In the genomic region with DNA sequence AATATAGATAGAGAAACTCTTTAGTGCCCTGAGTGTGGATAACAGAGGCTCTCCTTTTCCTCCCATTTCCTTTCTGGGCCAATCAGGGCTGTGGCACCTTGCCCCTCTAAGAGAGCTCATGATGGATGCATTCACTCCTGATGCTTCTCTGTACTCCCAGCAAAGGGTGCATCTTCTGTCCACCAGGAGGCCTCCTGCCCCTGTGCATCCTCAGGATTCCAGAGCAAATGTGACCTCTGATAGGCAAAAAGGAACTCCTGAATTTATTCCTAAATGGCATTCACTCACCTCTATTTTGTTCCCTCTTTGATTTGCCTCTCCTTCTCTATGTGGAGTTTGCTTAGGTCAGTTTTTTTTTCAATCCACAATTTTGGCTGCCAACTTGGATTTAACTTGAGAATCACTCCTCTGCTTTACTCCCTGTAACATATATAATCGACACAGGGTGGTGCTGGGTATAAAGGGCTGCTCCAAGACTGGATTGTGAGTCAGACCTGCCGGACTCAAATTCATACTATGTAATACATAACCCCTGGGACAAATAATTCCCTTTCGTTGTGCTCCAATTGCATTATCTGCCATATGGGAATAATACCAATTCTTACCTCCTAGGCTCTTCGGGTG, we compare ENCODE assay signal across 9 cellular contexts. TPM values are rescaled to one million over a fixed set of nuclear protein-coding genes. Genes with fewer than 3 reads are reported as not detected.
DNase-seq lines count a peak whose midpoint lies in the region; ATAC-seq, FAIRE-seq and TF ChIP-seq lines count a peak whose summit lies in the region.
"Had no signal": no experiment of that assay in that cellular context is flagged by ENCODE, and none has a peak within 500 bp of the region (broad histone marks: within the 10 kb centered on the region; RNA-seq: fewer than 3 reads in every experiment).

No MANE protein-coding gene starts in this region.

- H3K4me1 Mint-ChIP-seq in endodermal cell (peaks cover 2% of the 10 kb centered on the region), natural killer cell (no peaks in the 10 kb centered on the region)

- no peaks in the 10 kb centered on the region for H3K79me2 ChIP-seq in smooth muscle cell (ENCODE audit: low read depth)

- TF ChIP-seq POLR2A in A549 (IDR thresholded peaks at IDR 0.05; ENCODE audit: low read length), result no peak

- WGBS in A549 (ENCODE audit: missing lambda C conversion rate), result 16% methylated on average over 4 of the region's 4 CpGs
- 84 to 91% methylated on average over 3 to 4 of the region's 4 CpGs for WGBS in endodermal cell (ENCODE audit: insufficient coverage in 1 of 2, insufficient read length in 1 of 2), 2 experiments
- 84% methylated on average over 4 of the region's 4 CpGs for WGBS in smooth muscle cell (ENCODE audit: low lambda C conversion rate)

- DNase-seq in A549 (ENCODE audit: low read depth in 1 of 2, low spot score in 1 of 2), result peak; percentile 37 to 45
- DNase-seq in GM04504 (ENCODE audit: low read depth), result peak; percentile 10
- peak; percentile 46 for DNase-seq in NCI-H226
- peak; percentile 81 for DNase-seq in endodermal cell
- DNase-seq in smooth muscle cell (lab: John Stamatoyannopoulos, UW; ENCODE audit: unreplicated experiment), result no peak
- DNase-seq in natural killer cell, result no peak
- DNase-seq in middle frontal gyrus (ENCODE audit: extremely low spot score, low spot score), result no peak

- H3K4me1 ChIP-seq in A549 (no peaks in the 10 kb centered on the region), endodermal cell (ENCODE audit: control insufficient read depth, insufficient read depth, low read length) (no peaks in the 10 kb centered on the region), smooth muscle cell (ENCODE audit: low read depth) (no peaks in the 10 kb centered on the region)

- TF ChIP-seq EP300 in A549 (IDR thresholded peaks at IDR 0.05), result no peak

- H3F3A ChIP-seq in smooth muscle cell (ENCODE audit: low read depth), result no peaks in the 10 kb centered on the region

- H4K20me1 ChIP-seq in smooth muscle cell (ENCODE audit: low read depth), result no peaks in the 10 kb centered on the region

- H3K36me3 Mint-ChIP-seq in endodermal cell (ENCODE audit: low read depth) (no peaks in the 10 kb centered on the region), natural killer cell (no peaks in the 10 kb centered on the region)

- no peak overlapping the region for H3K4me2 ChIP-seq in A549
- H3K4me2 ChIP-seq in smooth muscle cell, result no peak overlapping the region

- peak; percentile 94 to 98 for ATAC-seq in A549
- no peak for ATAC-seq in GM19035 (IDR thresholded peaks at IDR 0.05; ENCODE audit: unreplicated experiment)
- ATAC-seq in natural killer cell, result no peak

- TF ChIP-seq CTCF in A549 (IDR thresholded peaks at IDR 0.05) (peak; percentile 60), endodermal cell (conservative IDR thresholded peaks at IDR 0.05) (peak; percentile 91), smooth muscle cell (IDR thresholded peaks at IDR 0.05; ENCODE audit: borderline replicate concordance, insufficient read depth, poor library complexity, severe bottlenecking) (peak; percentile 47), natural killer cell (IDR thresholded peaks at IDR 0.05) (no peak)

- intact Hi-C loops in natural killer cell (cut with micrococcal nuclease), result no loop called here

- CTCF ChIA-PET in A549 (lab: Yijun Ruan, JAX), result interaction anchor here (0.6 to 1.6 kb wide), 10 partner anchors 10 to 597 kb away, joined by 3 to 5 read pairs (median 3); no protein-coding TSS in a partner anchor

- H3K36me3 ChIP-seq in endodermal cell (ENCODE audit: control insufficient read depth, insufficient read depth, low read length) (no peaks in the 10 kb centered on the region), smooth muscle cell (ENCODE audit: low read depth) (no peaks in the 10 kb centered on the region)

- H3K9me3 ChIP-seq in A549, result peaks cover 4% of the 10 kb centered on the region; the same call in 2 of the 3 replicates
- peaks cover 4% of the 10 kb centered on the region for H3K9me3 ChIP-seq in endodermal cell (ENCODE audit: control insufficient read depth, low read length)
- H3K9me3 ChIP-seq in smooth muscle cell (replicated peaks; ENCODE audit: low read depth), result no peaks in the 10 kb centered on the region

- H3K27ac ChIP-seq in A549, result no peak overlapping the region
- H3K27ac ChIP-seq in endodermal cell (ENCODE audit: low read depth, low read length), result no peak overlapping the region
- no peak overlapping the region for H3K27ac ChIP-seq in smooth muscle cell (ENCODE audit: low read depth)

- H3K27me3 ChIP-seq in endodermal cell (ENCODE audit: control insufficient read depth, insufficient read depth, low read length, poor library complexity, severe bottlenecking), result peaks cover 22% of the 10 kb centered on the region
- H3K27me3 ChIP-seq in smooth muscle cell (ENCODE audit: low read depth), result peaks cover 20% of the 10 kb centered on the region

- H3K9ac ChIP-seq in endodermal cell (ENCODE audit: extremely low read depth, low read length, poor library complexity, severe bottlenecking) (no peak overlapping the region), smooth muscle cell (ENCODE audit: low read depth) (no peak overlapping the region)

- H3K4me3 Mint-ChIP-seq in endodermal cell (no peak overlapping the region), natural killer cell (no peak overlapping the region)
- H3K4me3 Mint-ChIP-seq: dendritic cell treated with granulocyte-macrophage colony-stimulating factor and Interleukin-4, amounts not matched to agents 40 ng/mL and 50 ng/mL, for 4 days had no signal

- H3K9me3 Mint-ChIP-seq in endodermal cell, result no peaks in the 10 kb centered on the region
- H3K9me3 Mint-ChIP-seq in natural killer cell, result no peaks in the 10 kb centered on the region
- H3K9me3 Mint-ChIP-seq: dendritic cell treated with granulocyte-macrophage colony-stimulating factor and Interleukin-4, amounts not matched to agents 40 ng/mL and 50 ng/mL, for 4 days had no signal

- FAIRE-seq in A549 (lab: Jason Lieb, UNC), result no peak

- H3K4me3 ChIP-seq in A549 (no peak overlapping the region), endodermal cell (ENCODE audit: low read length) (no peak overlapping the region), smooth muscle cell (no peak overlapping the region)

- no peak overlapping the region for H2AFZ ChIP-seq in smooth muscle cell (ENCODE audit: low read depth)

- H3K27me3 Mint-ChIP-seq in endodermal cell (ENCODE audit: insufficient read depth) (peaks cover 9% of the 10 kb centered on the region), natural killer cell (ENCODE audit: low read depth in 2 of 2) (peaks cover 21 to 38% of the 10 kb centered on the region in 2 donors)

- H3K27ac Mint-ChIP-seq in endodermal cell (no peak overlapping the region), natural killer cell (no peak overlapping the region)
- H3K27ac Mint-ChIP-seq: dendritic cell treated with granulocyte-macrophage colony-stimulating factor and Interleukin-4, amounts not matched to agents 40 ng/mL and 50 ng/mL, for 4 days had no signal

- TF ChIP-seq RAD21 in A549 (conservative IDR thresholded peaks at IDR 0.05 in 1 of 2, IDR thresholded peaks at IDR 0.05 in 1 of 2), result peak; percentile 68 to 81

- POLR2A ChIA-PET in A549 (lab: Yijun Ruan, JAX), result no interaction called here

TF ChIP-seq in A549, 52 proteins besides CTCF, POLR2A, EP300 and RAD21:
- TF ChIP-seq RFX5 (IDR thresholded peaks at IDR 0.05) (no peak), HOXA7 (CRISPR knock-in tag; IDR thresholded peaks at IDR 0.05) (no peak), HOXB13 (CRISPR knock-in tag; IDR thresholded peaks at IDR 0.05; ENCODE audit: low read depth) (no peak), SMC3 (IDR thresholded peaks at IDR 0.05) (peak; percentile 67)

RNA-seq across cellular contexts. Expression of gene MRGPRX4, which starts 1.1 kb away (rescaled TPM):
- polyA plus RNA-seq in A549 (2011; rRNA removed), result not detected in 2 replicates
- not detected in 2 replicates for polyA plus RNA-seq in A549 (2012; cell fraction: cytosol; rRNA removed)
- not detected in 2 replicates for polyA plus RNA-seq in A549 (2012; cell fraction: nucleus; rRNA removed)
- polyA plus RNA-seq in A549 (2017; fragmentation: RNase III; extraction: RNeasy Plus Mini Kit Qiagen cat#74134 plus additional on column Dnase treatment), result not detected in 3 replicates
- polyA minus RNA-seq in A549 (2011; rRNA and poly(A)+ RNA removed), result not detected in 2 replicates
- total RNA-seq in endodermal cell, result not detected
- polyA plus RNA-seq in endodermal cell (2013, experiment 1 of 2), result not detected
- not detected for polyA plus RNA-seq in endodermal cell (2013, experiment 2 of 2)
- not detected in 2 replicates for total RNA-seq in smooth muscle cell
- not detected in 2 replicates for polyA plus RNA-seq in smooth muscle cell
- total RNA-seq in natural killer cell, result not detected

RNA-seq across cellular contexts. Expression of gene MRGPRX3, which starts 39.1 kb away (rescaled TPM):
- polyA plus RNA-seq in A549 (2011; rRNA removed) (0.08 TPM in 1 of 2 replicates, not detected in the other), A549 (2017; fragmentation: RNase III; extraction: RNeasy Plus Mini Kit Qiagen cat#74134 plus additional on column Dnase treatment) (not detected in 3 replicates), smooth muscle cell (not detected in 2 replicates)
- not detected in 2 replicates for polyA plus RNA-seq in A549 (2012; cell fraction: cytosol; rRNA removed)
- polyA plus RNA-seq in A549 (2012; cell fraction: nucleus; rRNA removed), result not detected in 2 replicates
- polyA minus RNA-seq in A549 (2011; rRNA and poly(A)+ RNA removed), result not detected in 2 replicates
- total RNA-seq in endodermal cell (not detected), smooth muscle cell (not detected in 2 replicates), natural killer cell (not detected)
- polyA plus RNA-seq in endodermal cell (2013, experiment 1 of 2), result not detected
- polyA plus RNA-seq in endodermal cell (2013, experiment 2 of 2), result not detected

Comparison
In these comparisons a context has a peak if more than half of its experiments do, and no peak if none do; other contexts are left out.
1. ATAC-seq: peak in A549 (2 of 2); none in GM19035 (single experiment) and natural killer cell (0 of 3).
2. DNase-seq: peak in A549 (2 of 2), GM04504 (single experiment), NCI-H226 (single experiment) and endodermal cell (single experiment); none in smooth muscle cell (single experiment), natural killer cell (single experiment) and middle frontal gyrus (single experiment).